Comparison of ENCODE assay signal across 21 cellular contexts in genomic region chr5:2007437-2007905, GRCh38.
DNase-seq lines count a peak whose midpoint lies in the region; ATAC-seq and TF ChIP-seq lines count a peak whose summit lies in the region.
"Had no signal": no experiment of that assay in that cellular context is flagged by ENCODE, and none has a peak within 500 bp of the region (broad histone marks: within the 10 kb centered on the region; RNA-seq: fewer than 3 reads in every experiment).

No MANE protein-coding gene starts in this region.

- H3K27me3 ChIP-seq in adipocyte (replicated peaks; ENCODE audit: control insufficient read depth, insufficient read depth, low read length) (peaks cover 35% of the 10 kb centered on the region), heart left ventricle (peaks cover 0 to 5% (median 0%) of the 10 kb centered on the region in 9 donors), lung (ENCODE audit: control insufficient read depth, insufficient read depth) (no peaks in the 10 kb centered on the region), subcutaneous abdominal adipose tissue (ENCODE audit: control insufficient read depth in 5 of 5, insufficient read depth in 4 of 5, low read length in 5 of 5) (peaks cover 0 to 9% (median 4%) of the 10 kb centered on the region in 5 donors), SJCRH30 (no peaks in the 10 kb centered on the region), PC-3 (ENCODE audit: low read length) (peaks cover 93% of the 10 kb centered on the region)

- TF ChIP-seq CTCF in heart left ventricle (IDR thresholded peaks at IDR 0.05) (no peak), lung (IDR thresholded peaks at IDR 0.05; ENCODE audit: control extremely low read depth, extremely low read depth) (no peak), PC-3 (conservative IDR thresholded peaks at IDR 0.05; ENCODE audit: low read depth, low read length) (no peak)

- no peaks in the 10 kb centered on the region for H3K9me2 ChIP-seq in PC-3 (replicated peaks; ENCODE audit: low read length)

- ATAC-seq in heart left ventricle (peak in 1 of 4 donors; percentile 21), lung (ENCODE audit: insufficient read depth, low FRiP score) (no peak), HG03457 (IDR thresholded peaks at IDR 0.05; ENCODE audit: unreplicated experiment) (no peak), PC-3 (no peak), GM21576 (IDR thresholded peaks at IDR 0.05; ENCODE audit: unreplicated experiment) (no peak)

- DNase-seq in adipocyte (ENCODE audit: low read depth), result no peak
- no peak for DNase-seq in heart left ventricle
- DNase-seq in lung (ENCODE audit: low spot score), result peak; percentile 26
- no peak for DNase-seq in SJCRH30
- no peak for DNase-seq in PC-3
- DNase-seq: ACHN; BE2C; Calu3; CD4-positive, alpha-beta T cell; DMS53; HFFc6; KBM-7; NCI-H1436; NCI-H2029 treated with DMSO at 0.1 percent for 48 hours; NCI-H510A; NCI-H774; PC-9; SHP77 had no signal

- H3K4me1 ChIP-seq in adipocyte (ENCODE audit: control insufficient read depth, insufficient read depth, low read length), result peaks cover 33% of the 10 kb centered on the region
- peaks cover 0 to 28% (median 0%) of the 10 kb centered on the region in 12 donors for H3K4me1 ChIP-seq in heart left ventricle
- no peaks in the 10 kb centered on the region for H3K4me1 ChIP-seq in lung (ENCODE audit: control insufficient read depth in 2 of 2, insufficient read depth in 2 of 2, low read length in 2 of 2)
- H3K4me1 ChIP-seq in subcutaneous abdominal adipose tissue (ENCODE audit: control insufficient read depth in 5 of 5, insufficient read depth in 5 of 5, low read length in 5 of 5), result peaks cover 7 to 38% (median 33%) of the 10 kb centered on the region in 5 donors
- H3K4me1 ChIP-seq in SJCRH30, result no peaks in the 10 kb centered on the region
- H3K4me1 ChIP-seq in PC-3 (ENCODE audit: insufficient read depth, low read length), result no peaks in the 10 kb centered on the region
- H3K4me1 ChIP-seq: BE2C had no signal

- no peak overlapping the region for H3K4me2 ChIP-seq in PC-3 (ENCODE audit: low read length)
- H3K4me2 ChIP-seq: PC-9 had no signal

- H3K9me3 ChIP-seq in adipocyte (ENCODE audit: control insufficient read depth, low read length), result no peaks in the 10 kb centered on the region
- no peaks in the 10 kb centered on the region for H3K9me3 ChIP-seq in heart left ventricle
- no peaks in the 10 kb centered on the region for H3K9me3 ChIP-seq in lung (ENCODE audit: control insufficient read depth in 2 of 2, insufficient read depth in 1 of 2, low read length in 1 of 2)
- no peaks in the 10 kb centered on the region for H3K9me3 ChIP-seq in subcutaneous abdominal adipose tissue (ENCODE audit: control insufficient read depth in 5 of 5, low read length in 5 of 5)
- no peaks in the 10 kb centered on the region for H3K9me3 ChIP-seq in SJCRH30 (replicated peaks)
- no peaks in the 10 kb centered on the region for H3K9me3 ChIP-seq in PC-3 (ENCODE audit: low read length)
- H3K9me3 ChIP-seq: BE2C had no signal

- H2AFZ ChIP-seq in PC-3 (ENCODE audit: low read length), result no peak overlapping the region
- H2AFZ ChIP-seq: PC-9 had no signal

- TF ChIP-seq POLR2A in heart left ventricle (IDR thresholded peaks at IDR 0.05), result no peak

- intact Hi-C loops in heart left ventricle (cut with DNase I), result no loop called here
- intact Hi-C loops in PC-3 (cut with micrococcal nuclease), result no loop called here

- H3K9ac ChIP-seq in adipocyte (ENCODE audit: low read length) (peak overlapping the region; percentile 50), subcutaneous abdominal adipose tissue (ENCODE audit: low read length in 5 of 5) (peak overlapping the region in 2 of 5 donors; percentile 26 to 29), PC-3 (ENCODE audit: low read length) (no peak overlapping the region)

- H3F3A ChIP-seq in PC-3 (ENCODE audit: low read length, unreplicated experiment), result no peaks in the 10 kb centered on the region

- H3K4me3 ChIP-seq in adipocyte (ENCODE audit: low read length), result peak overlapping the region; percentile 55
- H3K4me3 ChIP-seq in heart left ventricle, result peak overlapping the region in 8 of 12 donors; percentile 20 to 39 (median 30)
- H3K4me3 ChIP-seq in lung, result no peak overlapping the region
- peak overlapping the region in 3 of 5 donors; percentile 29 to 56 (median 45) for H3K4me3 ChIP-seq in subcutaneous abdominal adipose tissue (ENCODE audit: low read depth in 1 of 5, low read length in 5 of 5)
- H3K4me3 ChIP-seq in SJCRH30, result no peak overlapping the region
- no peak overlapping the region for H3K4me3 ChIP-seq in PC-3 (ENCODE audit: low read length)
- H3K4me3 ChIP-seq: PC-9 had no signal

- BruUV-seq in PC-3 (replicated peaks; lab: Mats Ljungman, UMichigan), result no TSS peak

- 58 to 65% (median 64%) methylated on average over 23 to 28 of the region's 28 CpGs for WGBS in heart left ventricle, 4 donors
- 74 to 80% methylated on average over 28 of the region's 28 CpGs for WGBS in lung, 2 donors

- H3K36me3 ChIP-seq in adipocyte (ENCODE audit: control insufficient read depth, insufficient read depth, low read length, severe bottlenecking), result no peaks in the 10 kb centered on the region
- H3K36me3 ChIP-seq in heart left ventricle, result no peaks in the 10 kb centered on the region
- H3K36me3 ChIP-seq in lung (ENCODE audit: control insufficient read depth in 2 of 2, insufficient read depth in 2 of 2, low read length in 2 of 2), result no peaks in the 10 kb centered on the region
- no peaks in the 10 kb centered on the region for H3K36me3 ChIP-seq in subcutaneous abdominal adipose tissue (ENCODE audit: control insufficient read depth in 5 of 5, insufficient read depth in 5 of 5, low read length in 5 of 5)
- H3K36me3 ChIP-seq in SJCRH30, result no peaks in the 10 kb centered on the region
- no peaks in the 10 kb centered on the region for H3K36me3 ChIP-seq in PC-3 (ENCODE audit: low read depth, low read length)
- H3K36me3 ChIP-seq: BE2C had no signal

- CTCF ChIA-PET in PC-3 (lab: Charles Lee), result no interaction called here

- POLR2A ChIA-PET in PC-3 (lab: Charles Lee; ENCODE audit: unreplicated experiment), result no interaction called here

- H3K27ac ChIP-seq in heart left ventricle (peak overlapping the region in 6 of 12 donors; percentile 10 to 46 (median 14)), lung (ENCODE audit: low read depth in 1 of 2, low read length in 1 of 2) (no peak overlapping the region), subcutaneous abdominal adipose tissue (ENCODE audit: low read depth, low read length) (peak overlapping the region; percentile 37), SJCRH30 (no peak overlapping the region), PC-3 (ENCODE audit: low read length) (no peak overlapping the region)
- H3K27ac ChIP-seq: PC-9 had no signal

- H3K79me2 ChIP-seq in PC-3 (ENCODE audit: low read length), result no peaks in the 10 kb centered on the region

- H4K20me1 ChIP-seq in PC-3 (ENCODE audit: low read length), result no peaks in the 10 kb centered on the region

Comparison
In these comparisons a context has a peak if more than half of its experiments do, and no peak if none do; other contexts are left out.
1. H3K4me3 ChIP-seq: peak in adipocyte (single experiment), heart left ventricle (8 of 12) and subcutaneous abdominal adipose tissue (3 of 5); none in lung (single experiment), SJCRH30 (single experiment) and PC-3 (single experiment).